8 cellular contexts compared by ENCODE assay signal in the genomic region with DNA sequence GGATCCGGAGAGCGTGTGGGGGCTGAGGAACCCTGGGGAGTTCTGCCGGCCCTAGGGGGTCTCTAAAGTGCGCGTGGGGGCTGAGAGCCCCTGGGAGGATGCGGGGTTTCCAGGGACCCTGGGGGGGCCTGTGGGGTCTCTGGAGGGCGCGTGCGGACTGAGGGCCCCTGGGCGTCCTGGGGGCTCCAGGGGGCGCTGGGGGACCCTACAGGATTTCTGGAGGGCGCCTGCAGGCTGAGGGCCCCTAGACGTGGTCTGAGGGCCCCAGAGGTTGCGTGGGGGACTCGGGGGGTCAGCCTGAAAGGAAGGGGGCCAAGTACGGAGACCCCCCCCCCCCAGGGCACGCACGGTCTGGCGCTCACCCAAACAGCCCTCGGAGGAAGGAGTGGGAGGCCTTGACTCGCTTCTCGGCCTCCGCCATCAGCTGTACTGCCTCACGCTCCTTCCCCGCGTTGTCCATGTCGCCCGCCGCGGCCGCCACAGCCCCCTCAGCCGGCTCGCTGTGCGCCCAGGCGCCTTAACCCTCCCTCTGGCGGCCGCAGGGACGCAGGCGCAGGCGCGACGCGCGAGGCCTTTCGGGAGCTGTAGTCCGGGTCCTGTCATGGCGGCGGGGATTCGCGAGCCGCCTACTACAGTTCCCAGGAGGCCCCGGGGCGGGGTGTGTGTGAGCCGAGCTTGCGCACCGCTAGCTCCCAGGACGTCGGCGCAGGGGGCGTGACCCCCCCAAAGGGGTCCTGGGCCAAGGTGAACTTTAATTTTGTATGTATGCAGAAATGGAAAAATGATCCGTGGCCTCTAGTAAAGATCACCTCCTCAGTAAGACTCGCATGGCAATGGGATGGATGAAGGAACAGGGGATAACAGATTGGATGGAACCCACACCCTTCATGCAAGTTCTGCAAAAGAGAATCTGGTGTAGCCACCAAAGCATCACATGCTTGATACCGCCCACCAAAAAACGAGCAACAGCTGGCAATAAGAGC. TPM values are rescaled to one million over a fixed set of nuclear protein-coding genes. Genes with fewer than 3 reads are reported as not detected.
DNase-seq lines count a peak whose midpoint lies in the region; ATAC-seq and TF ChIP-seq lines count a peak whose summit lies in the region.

A gene (minus strand): TSS at position 546 of the 983 bp plus-strand sequence. CDS start 86 bp downstream, at position 460.

- no peaks in the 10 kb centered on the region for H3K27me3 ChIP-seq in thoracic aorta (replicated peaks; ENCODE audit: insufficient read depth)

- peaks cover 14 to 16% of the 10 kb centered on the region in 2 donors for H3K4me1 ChIP-seq in thoracic aorta (ENCODE audit: control insufficient read depth in 1 of 2, low read depth in 2 of 2)

- H3K27ac Mint-ChIP-seq in activated naive CD8-positive, alpha-beta T cell, result peak within 1 kb of the TSS; percentile 61
- H3K27ac Mint-ChIP-seq in osteocyte (ENCODE audit: unreplicated experiment), result peak within 1 kb of the TSS; percentile 71

- no peaks in the 10 kb centered on the region for H3K9me3 ChIP-seq in thoracic aorta

- peak; percentile 97 for ATAC-seq in HG02678 (IDR thresholded peaks at IDR 0.05; ENCODE audit: unreplicated experiment)
- ATAC-seq in thoracic aorta (ENCODE audit: insufficient number of reproducible peaks, low FRiP score, low read depth), result peak; percentile 76

- no peaks in the 10 kb centered on the region for H3K36me3 Mint-ChIP-seq in activated naive CD8-positive, alpha-beta T cell
- H3K36me3 Mint-ChIP-seq in osteocyte (ENCODE audit: unreplicated experiment), result no peaks in the 10 kb centered on the region

- no peaks in the 10 kb centered on the region for H3K9me3 Mint-ChIP-seq in activated naive CD8-positive, alpha-beta T cell (ENCODE audit: low read depth)
- no peaks in the 10 kb centered on the region for H3K9me3 Mint-ChIP-seq in osteocyte (ENCODE audit: unreplicated experiment)

- intact Hi-C loops in head of caudate nucleus (cut with DNase I), result loop anchor here (5.0 kb wide), 1 partner anchor 59 kb away; a partner anchor contains a TSS

- peaks cover 4% of the 10 kb centered on the region for H3K27me3 Mint-ChIP-seq in activated naive CD8-positive, alpha-beta T cell
- H3K27me3 Mint-ChIP-seq in osteocyte (ENCODE audit: unreplicated experiment), result no peaks in the 10 kb centered on the region

- peak; percentile 92 for DNase-seq in NCI-H1105 (lab: John Stamatoyannopoulos, UW)
- peak; percentile 72 for DNase-seq in SKM-1 (lab: John Stamatoyannopoulos, UW; ENCODE audit: unreplicated experiment)
- DNase-seq in head of caudate nucleus, result peak; percentile 91 to 99 (median 97)
- peak; percentile 97 for DNase-seq in osteocyte (ENCODE audit: extremely low spot score, unreplicated experiment)
- DNase-seq in thoracic aorta (ENCODE audit: low spot score), result peak; percentile 73

- H3K36me3 ChIP-seq in thoracic aorta, result no peaks in the 10 kb centered on the region

- H3K27ac ChIP-seq in thoracic aorta, result peak within 1 kb of the TSS; percentile 88 to 93

- peaks cover 33% of the 10 kb centered on the region for H3K4me1 Mint-ChIP-seq in activated naive CD8-positive, alpha-beta T cell (ENCODE audit: low read depth)
- H3K4me1 Mint-ChIP-seq in osteocyte (ENCODE audit: unreplicated experiment), result peaks cover 17% of the 10 kb centered on the region

- TF ChIP-seq CTCF in GM12873 (IDR thresholded peaks at IDR 0.05; ENCODE audit: insufficient read depth, low read depth, low read length, missing control alignments) (peak; percentile 33), osteocyte (IDR thresholded peaks at IDR 0.05) (peak; percentile 55), thoracic aorta (IDR thresholded peaks at IDR 0.05) (peak; percentile 68)

- H3K4me3 ChIP-seq in thoracic aorta, result peak within 1 kb of the TSS; percentile 97

- H3K4me3 Mint-ChIP-seq in activated naive CD8-positive, alpha-beta T cell, result peak within 1 kb of the TSS; percentile 98
- peak within 1 kb of the TSS; percentile 77 for H3K4me3 Mint-ChIP-seq in osteocyte (ENCODE audit: unreplicated experiment)

RNA-seq across cellular contexts. Expression of the gene that starts here (rescaled TPM):
- 8.8 and 10.5 TPM in 2 replicates for total RNA-seq in osteocyte
- total RNA-seq in thoracic aorta, result 10 to 100 TPM; 10.2 to 17.1 TPM

Comparison
In these comparisons a context has a peak if more than half of its experiments do, and no peak if none do; other contexts are left out.
1. Peak in every context shown above with its lines: DNase-seq, ATAC-seq, H3K4me3 ChIP-seq and H3K27ac ChIP-seq.